In genomic region chr5:32187675-32188074, GRCh38 we compare ENCODE assay signal across 8 cellular contexts.
"Had no signal": no experiment of that assay in that cellular context is flagged by ENCODE, and none has a peak within 500 bp of the region (broad histone marks: within the 10 kb centered on the region; RNA-seq: fewer than 3 reads in every experiment).

No MANE protein-coding gene starts in this region.

- H3K4me3 Mint-ChIP-seq: GM23338, HFFc6 had no signal

- H3K27ac Mint-ChIP-seq: GM23338, HFFc6 had no signal

- H3K36me3 ChIP-seq: HAP-1 had no signal

- H3K4me1 Mint-ChIP-seq: GM23338 had no signal

- DNase-seq: H7, HFFc6, IMR-90, KBM-7 had no signal

- H2AFZ ChIP-seq: GM23338 had no signal

- H3K9ac ChIP-seq: KMS-11 had no signal

- ATAC-seq: GM23338 had no signal

- H3K27ac ChIP-seq: HL-60, KMS-11 had no signal

- H3K4me3 ChIP-seq: GM23338, HAP-1 had no signal

- H3K4me2 ChIP-seq: GM23338, KMS-11 had no signal
